13 cellular contexts compared by ENCODE assay signal in the genomic region with DNA sequence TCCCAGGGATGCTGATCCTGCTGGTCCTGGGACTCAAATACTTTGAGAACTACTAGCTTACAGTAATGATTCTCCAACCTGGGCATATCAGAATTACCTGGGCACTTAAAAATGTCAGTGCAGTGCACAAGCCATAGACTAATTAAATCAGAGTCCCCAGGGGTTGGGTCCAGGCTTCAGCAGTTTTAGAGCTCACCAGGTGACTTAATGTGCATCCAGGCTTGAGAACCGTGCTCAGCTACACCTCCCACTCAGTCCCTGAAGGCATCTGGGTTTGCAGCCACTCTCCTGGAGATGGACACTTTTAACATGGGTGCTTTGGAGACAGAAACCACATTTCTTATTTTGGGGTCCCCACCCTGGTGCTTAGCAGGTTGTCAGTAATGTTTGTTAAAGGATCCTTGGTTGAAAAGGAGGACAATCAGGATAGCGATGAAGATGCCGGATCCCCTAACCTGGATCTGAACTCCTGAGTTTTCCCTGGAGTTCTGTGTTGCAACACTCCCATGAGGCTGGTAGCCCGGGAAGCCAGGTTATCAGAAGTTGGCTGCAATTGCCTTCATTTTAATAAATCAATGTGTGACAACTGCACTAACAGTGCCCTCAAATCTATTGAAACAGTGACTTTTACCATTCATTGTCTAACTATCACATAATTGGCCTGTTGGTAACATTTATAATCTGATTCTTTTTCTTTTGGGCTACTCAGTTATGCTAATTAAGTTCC. TPM values are rescaled to one million over a fixed set of nuclear protein-coding genes. Genes with fewer than 3 reads are reported as not detected.
A peak's percentile ranks its signal among the peaks of the same experiment; 100 is the strongest.
DNase-seq lines count a peak whose midpoint lies in the region; ATAC-seq and TF ChIP-seq lines count a peak whose summit lies in the region.
"Had no signal": no experiment of that assay in that cellular context is flagged by ENCODE, and none has a peak within 500 bp of the region (broad histone marks: within the 10 kb centered on the region; RNA-seq: fewer than 3 reads in every experiment).

No MANE protein-coding gene starts in this region.

- H3K36me3 ChIP-seq in GM06990 (ENCODE audit: control insufficient read depth, insufficient read depth, low read length), result no peaks in the 10 kb centered on the region
- no peaks in the 10 kb centered on the region for H3K36me3 ChIP-seq in uterus

- intact Hi-C loops in uterus (cut with DNase I; ENCODE audit: low total_unique reads), result no loop called here

- H3K27ac Mint-ChIP-seq in activated CD8-positive, alpha-beta T cell treated with anti-CD3 and anti-CD28 coated beads, Interleukin-2, amount 10 ng/mL, durations not matched to agents 7 days and 5 days, result peak overlapping the region; percentile 75

- H3K27me3 Mint-ChIP-seq in activated CD8-positive, alpha-beta T cell treated with anti-CD3 and anti-CD28 coated beads, Interleukin-2, amount 10 ng/mL, durations not matched to agents 7 days and 5 days (ENCODE audit: low read depth), result no peaks in the 10 kb centered on the region

- CTCF ChIA-PET in activated CD8-positive, alpha-beta T cell treated with anti-CD3 and anti-CD28 coated beads, Interleukin-2, amount 10 ng/mL, durations not matched to agents 7 days and 5 days (lab: Charles Lee), result interaction anchor here (1.0 to 3.5 kb wide), 8 partner anchors 9 to 130 kb away, joined by 3 to 12 read pairs (median 4); no protein-coding TSS in a partner anchor

- H3K4me3 Mint-ChIP-seq in activated CD8-positive, alpha-beta T cell treated with anti-CD3 and anti-CD28 coated beads, Interleukin-2, amount 10 ng/mL, durations not matched to agents 7 days and 5 days, result no peak overlapping the region
- H3K4me3 Mint-ChIP-seq: dendritic cell treated with granulocyte-macrophage colony-stimulating factor and Interleukin-4, amounts not matched to agents 40 ng/mL and 50 ng/mL, for 4 days had no signal

- TF ChIP-seq CTCF in GM06990 (IDR thresholded peaks at IDR 0.05; ENCODE audit: insufficient read depth, low read length, poor library complexity, severe bottlenecking) (no peak), uterus (IDR thresholded peaks at IDR 0.05) (no peak)

- TF ChIP-seq POLR2A in uterus (IDR thresholded peaks at IDR 0.05), result no peak

- H3K27me3 ChIP-seq in GM06990 (replicated peaks; ENCODE audit: control insufficient read depth, insufficient read depth, low read length), result no peaks in the 10 kb centered on the region
- no peaks in the 10 kb centered on the region for H3K27me3 ChIP-seq in uterus

- no peak overlapping the region for H3K4me3 ChIP-seq in GM06990 (replicated peaks; ENCODE audit: low read depth, low read length)
- H3K4me3 ChIP-seq in uterus, result no peak overlapping the region

- DNase-seq in GM06990 (ENCODE audit: extremely low read depth, insufficient read length) (peak; percentile 54), uterus (no peak), RKO (ENCODE audit: low spot score) (no peak), NCI-H446 treated with DMSO at 0.1 percent for 48 hours (lab: John Stamatoyannopoulos, UW) (no peak), NCI-H146 treated with DMSO at 0.1 percent for 48 hours (lab: John Stamatoyannopoulos, UW; ENCODE audit: unreplicated experiment) (no peak)
- DNase-seq in activated CD8-positive, alpha-beta T cell treated with anti-CD3 and anti-CD28 coated beads, Interleukin-2, amount 10 ng/mL, durations not matched to agents 7 days and 5 days, result no peak
- DNase-seq: activated T-cell treated with anti-CD3 and anti-CD28 coated beads, Interleukin-2, amount 50 U/mL, for 1 hour; DMS 273 treated with DMSO at 0.1 percent for 48 hours; NCI-H187; SK-N-SH had no signal

- H3K36me3 Mint-ChIP-seq in activated CD8-positive, alpha-beta T cell treated with anti-CD3 and anti-CD28 coated beads, Interleukin-2, amount 10 ng/mL, durations not matched to agents 7 days and 5 days (ENCODE audit: low read depth), result no peaks in the 10 kb centered on the region

- no peaks in the 10 kb centered on the region for H3K9me3 Mint-ChIP-seq in activated CD8-positive, alpha-beta T cell treated with anti-CD3 and anti-CD28 coated beads, Interleukin-2, amount 10 ng/mL, durations not matched to agents 7 days and 5 days (ENCODE audit: insufficient read depth)
- H3K9me3 Mint-ChIP-seq: dendritic cell treated with granulocyte-macrophage colony-stimulating factor and Interleukin-4, amounts not matched to agents 40 ng/mL and 50 ng/mL, for 4 days had no signal

- peaks cover 26% of the 10 kb centered on the region for H3K4me1 Mint-ChIP-seq in activated CD8-positive, alpha-beta T cell treated with anti-CD3 and anti-CD28 coated beads, Interleukin-2, amount 10 ng/mL, durations not matched to agents 7 days and 5 days (ENCODE audit: low read depth)

- ATAC-seq in GM19324 (IDR thresholded peaks at IDR 0.05; ENCODE audit: low FRiP score, unreplicated experiment) (peak; percentile 5), HG03354 (IDR thresholded peaks at IDR 0.05; ENCODE audit: poor library complexity, severe bottlenecking, unreplicated experiment) (peak; percentile 20)
- no peak for ATAC-seq in activated CD8-positive, alpha-beta T cell treated with anti-CD3 and anti-CD28 coated beads, Interleukin-2, amount 10 ng/mL, durations not matched to agents 7 days and 5 days

- no peak overlapping the region for H3K27ac ChIP-seq in uterus

- H3K4me1 ChIP-seq in uterus, result no peaks in the 10 kb centered on the region

- POLR2A ChIA-PET in activated CD8-positive, alpha-beta T cell treated with anti-CD3 and anti-CD28 coated beads, Interleukin-2, amount 10 ng/mL, durations not matched to agents 7 days and 5 days (lab: Charles Lee), result interaction anchor here (0.7 to 2.3 kb wide), 5 partner anchors 9 to 214 kb away, joined by 3 to 7 read pairs (median 4); partner anchors contain the start of genes CDV3 and TOPBP1

- H3K9me3 ChIP-seq in uterus, result no peaks in the 10 kb centered on the region
- H3K9me3 ChIP-seq: SK-N-SH had no signal

RNA-seq across cellular contexts. Expression of gene BFSP2, which starts 48.1 kb away (rescaled TPM):
- under 1 TPM; 0.42 to 0.45 TPM for total RNA-seq in activated CD8-positive, alpha-beta T cell treated with anti-CD3 and anti-CD28 coated beads, Interleukin-2, amount 10 ng/mL, durations not matched to agents 7 days and 5 days
- not detected for total RNA-seq in uterus
